Comparison of ENCODE assay signal across 1 cellular context in genomic region chr12:113089839-113090238, GRCh38.
TF ChIP-seq lines count a peak whose summit lies in the region.

No MANE protein-coding gene starts in this region.

TF ChIP-seq in GM12878, 131 proteins besides CTCF, POLR2A, EP300 and RAD21:
- TF ChIP-seq NR2C1 (IDR thresholded peaks at IDR 0.05) (no peak), SMARCA5 (IDR thresholded peaks at IDR 0.05) (0 out of 2 replicates have a peak, but pooled peaks have one; percentile 7), MLLT1 (IDR thresholded peaks at IDR 0.05) (peak; percentile 97)
TF ChIP-seq in GM12878: peak in this region for 2.
